In genomic region chr18:50400450-50400849, GRCh38 we compare ENCODE assay signal across 1 cellular context. TPM values are rescaled to one million over a fixed set of nuclear protein-coding genes. Genes with fewer than 3 reads are reported as not detected.
"Had no signal": no experiment of that assay in that cellular context is flagged by ENCODE, and none has a peak within 500 bp of the region (broad histone marks: within the 10 kb centered on the region; RNA-seq: fewer than 3 reads in every experiment).

No MANE protein-coding gene starts in this region.

RNA-seq across cellular contexts. Expression of gene SKA1, which starts 25.6 kb away (rescaled TPM):
- polyA plus RNA-seq: aorta had no signal
